Comparison of ENCODE assay signal across 8 cellular contexts in the genomic region with DNA sequence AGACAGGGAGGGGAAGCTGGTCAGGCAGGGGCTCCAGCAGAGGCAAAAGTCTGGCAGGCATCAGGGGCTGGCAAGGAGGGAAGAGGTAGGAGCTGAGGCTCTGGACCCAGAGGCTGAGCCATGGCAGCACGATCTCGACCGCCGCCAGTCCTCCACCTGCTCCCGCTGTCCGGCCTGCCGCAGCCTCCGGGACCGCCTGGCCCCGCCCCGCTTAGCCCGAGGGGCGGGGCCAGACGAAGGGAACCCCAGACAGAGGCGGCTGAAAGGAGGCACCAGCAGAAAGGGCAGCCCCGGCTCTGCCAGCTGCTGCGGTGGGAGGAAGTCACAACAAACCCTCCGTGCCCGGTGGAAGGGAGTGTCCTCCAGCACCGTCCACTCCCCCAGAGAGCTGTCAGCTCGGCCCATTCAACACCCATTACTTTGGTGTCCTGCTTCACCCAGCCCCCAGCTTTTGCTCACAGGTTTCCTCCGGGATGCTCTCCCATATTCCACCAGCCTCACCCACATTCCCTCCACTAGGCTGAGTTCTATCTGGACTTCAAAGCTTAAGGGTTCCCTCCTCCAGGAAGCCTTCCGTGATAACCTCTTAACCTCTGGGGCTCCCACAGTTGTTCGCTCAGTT. TPM values are rescaled to one million over a fixed set of nuclear protein-coding genes. Genes with fewer than 3 reads are reported as not detected.
A peak's percentile ranks its signal among the peaks of the same experiment; 100 is the strongest.
DNase-seq lines count a peak whose midpoint lies in the region; ATAC-seq and TF ChIP-seq lines count a peak whose summit lies in the region.

A gene with protein sequence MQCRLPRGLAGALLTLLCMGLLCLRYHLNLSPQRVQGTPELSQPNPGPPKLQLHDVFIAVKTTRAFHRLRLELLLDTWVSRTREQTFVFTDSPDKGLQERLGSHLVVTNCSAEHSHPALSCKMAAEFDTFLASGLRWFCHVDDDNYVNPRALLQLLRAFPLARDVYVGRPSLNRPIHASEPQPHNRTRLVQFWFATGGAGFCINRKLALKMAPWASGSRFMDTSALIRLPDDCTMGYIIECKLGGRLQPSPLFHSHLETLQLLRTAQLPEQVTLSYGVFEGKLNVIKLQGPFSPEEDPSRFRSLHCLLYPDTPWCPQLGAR (minus strand): TSS at position 161 of the 622 bp plus-strand sequence. CDS start 207 bp downstream, outside the sequence.

- intact Hi-C loops in Panc1 (cut with micrococcal nuclease; ENCODE audit: unreplicated experiment) = no loop called here

- H3K27ac ChIP-seq in Panc1 (ENCODE audit: low read length) (peak within 1 kb of the TSS; percentile 39; the same call in 1 of the 2 replicates), neural progenitor cell (no peak within 1 kb of the TSS), substantia nigra (ENCODE audit: low read depth, low read length, poor library complexity, severe bottlenecking) (peak within 1 kb of the TSS; percentile 54)

- TF ChIP-seq CTCF in Panc1 (IDR thresholded peaks at IDR 0.05) (no peak), fibroblast of the aortic adventitia (IDR thresholded peaks at IDR 0.05; ENCODE audit: insufficient read depth, low read length) (no peak), neural progenitor cell (IDR thresholded peaks at IDR 0.05) (peak; percentile 14)

- DNase-seq in NCI-H524 (lab: John Stamatoyannopoulos, UW) (peak; percentile 29 to 80), NCI-H524 treated with DMSO at 0.1 percent for 48 hours (lab: John Stamatoyannopoulos, UW) (no peak), Panc1 (ENCODE audit: low read depth, low spot score) (no peak), activated T-helper 1 cell treated with Interleukin-2 at 50 U/mL for 16 hours (ENCODE audit: low read depth) (peak; percentile 67), fibroblast of the aortic adventitia (ENCODE audit: low read depth) (peak; percentile 9), neural progenitor cell (ENCODE audit: low spot score) (peak; percentile 91), substantia nigra (lab: John Stamatoyannopoulos, UW) (peak in 32 of 49 donors; percentile 5 to 65 (median 29))

- H3K4me3 ChIP-seq in Panc1 (ENCODE audit: low read depth in 2 of 2, low read length in 2 of 2) = 0 out of 4 replicates have a peak within 1 kb of the TSS, but pooled peaks of 1 of the 2 experiments have one; percentile 1
- H3K4me3 ChIP-seq in fibroblast of the aortic adventitia (ENCODE audit: low read depth, low read length) = no peak within 1 kb of the TSS
- peak within 1 kb of the TSS; percentile 36 for H3K4me3 ChIP-seq in neural progenitor cell

- in situ Hi-C loops in Panc1 (cut with HindIII; ENCODE audit: low pct_unique_long_range_greater_than_20kb, low sequenced_read_pairs) = no loop called here

- no peaks in the 10 kb centered on the region for H4K20me1 ChIP-seq in neural progenitor cell (ENCODE audit: low read depth)

- no TSS peak for BruUV-seq in Panc1 (replicated peaks; lab: Mats Ljungman, UMichigan)

- no peaks in the 10 kb centered on the region for H3K9me3 Mint-ChIP-seq in neural progenitor cell

- peak within 1 kb of the TSS; percentile 71 for H3K4me2 ChIP-seq in neural progenitor cell

- peak within 1 kb of the TSS; percentile 69 for H3K4me3 Mint-ChIP-seq in neural progenitor cell

- H2AFZ ChIP-seq in neural progenitor cell (replicated peaks) = no peak within 1 kb of the TSS

- CTCF ChIA-PET in Panc1 (lab: Charles Lee) = interaction anchor here (1.5 kb wide), 1 partner anchor 14 kb away, joined by 5 read pairs; no protein-coding TSS in a partner anchor

- no peaks in the 10 kb centered on the region for H3K27me3 ChIP-seq in Panc1 (ENCODE audit: control insufficient read depth, insufficient read depth, low read length)
- no peaks in the 10 kb centered on the region for H3K27me3 ChIP-seq in neural progenitor cell

- H3K36me3 Mint-ChIP-seq in neural progenitor cell = no peaks in the 10 kb centered on the region

- no peaks in the 10 kb centered on the region for H3K79me2 ChIP-seq in neural progenitor cell (ENCODE audit: low read depth)

- peak; percentile 51 for ATAC-seq in HG03139 (IDR thresholded peaks at IDR 0.05; ENCODE audit: unreplicated experiment)
- peak; percentile 82 for ATAC-seq in Panc1

- H3K4me1 ChIP-seq in Panc1 (ENCODE audit: control insufficient read depth, insufficient read depth, low read length) (peaks cover 9% of the 10 kb centered on the region), neural progenitor cell (peaks cover 46% of the 10 kb centered on the region)

- H3F3A ChIP-seq in neural progenitor cell (ENCODE audit: low read depth) = peaks cover 28% of the 10 kb centered on the region

- H3K27ac Mint-ChIP-seq in neural progenitor cell = no peak within 1 kb of the TSS

- H3K4me1 Mint-ChIP-seq in neural progenitor cell = peaks cover 57% of the 10 kb centered on the region

- POLR2A ChIA-PET in Panc1 (lab: Charles Lee) = no interaction called here

- H3K36me3 ChIP-seq in Panc1 (ENCODE audit: control insufficient read depth, insufficient read depth, low read length) = no peaks in the 10 kb centered on the region
- H3K36me3 ChIP-seq in neural progenitor cell = no peaks in the 10 kb centered on the region

- H3K27me3 Mint-ChIP-seq in neural progenitor cell (ENCODE audit: insufficient read depth, low read depth) = peaks cover 12% of the 10 kb centered on the region

- no peak within 1 kb of the TSS for H3K9ac ChIP-seq in neural progenitor cell

- H3K9me3 ChIP-seq in Panc1 (ENCODE audit: control insufficient read depth, insufficient read depth, low read depth, low read length) (no peaks in the 10 kb centered on the region), neural progenitor cell (ENCODE audit: low read depth) (no peaks in the 10 kb centered on the region)

RNA-seq across cellular contexts. Expression of the gene that starts here (rescaled TPM):
- total RNA-seq in Panc1 (2021; ENCODE audit: unreplicated experiment) = 7.1 TPM
- 7.5 TPM for polyA plus RNA-seq in Panc1 (2012; ENCODE audit: insufficient read length)
- total RNA-seq in fibroblast of the aortic adventitia (ENCODE audit: low replicate concordance) = 0.16 and 0.36 TPM in 2 replicates
- total RNA-seq in neural progenitor cell (ENCODE audit: low replicate concordance) = 2.3 and 10.6 TPM in 2 replicates

Comparison
In these comparisons a context has a peak if more than half of its experiments do, and no peak if none do; other contexts are left out.
1. DNase-seq: peak in NCI-H524 (2 of 2), activated T-helper 1 cell treated with Interleukin-2 at 50 U/mL for 16 hours (single experiment), neural progenitor cell (single experiment) and substantia nigra (32 of 49); none in NCI-H524 treated with DMSO at 0.1 percent for 48 hours (single experiment) and Panc1 (single experiment).
2. Peak in DNase-seq in fibroblast of the aortic adventitia; RNA of the gene not detected or under 1 TPM.